Comparison of ENCODE assay signal across 9 cellular contexts in genomic region chr2:105822186-105822585, GRCh38.
DNase-seq lines count a peak whose midpoint lies in the region; ATAC-seq and TF ChIP-seq lines count a peak whose summit lies in the region.
"Had no signal": no experiment of that assay in that cellular context is flagged by ENCODE, and none has a peak within 500 bp of the region (broad histone marks: within the 10 kb centered on the region; RNA-seq: fewer than 3 reads in every experiment).

No MANE protein-coding gene starts in this region.

- POLR2A ChIA-PET in activated B cell treated with CpG ODN at 0.5 μM for 24 hours (lab: Charles Lee) = interaction anchor here (0.6 to 0.9 kb wide), 3 partner anchors 18 to 76 kb away, joined by 3 to 5 read pairs (median 3); no protein-coding TSS in a partner anchor

- H3K4me1 Mint-ChIP-seq in activated CD8-positive, alpha-beta memory T cell treated with anti-CD3 and anti-CD28 coated beads, Interleukin-2, amount 10 ng/mL, durations not matched to agents 7 days and 5 days = peaks cover 58% of the 10 kb centered on the region
- peaks cover 59% of the 10 kb centered on the region for H3K4me1 Mint-ChIP-seq in activated B cell treated with CpG ODN at 0.5 μM for 24 hours
- H3K4me1 Mint-ChIP-seq in stimulated activated naive CD8-positive, alpha-beta T cell treated with anti-CD3 and anti-CD28 coated beads, Interleukin-15, Interleukin-2, amounts not matched to agents 100 ng/mL and 50 ng/mL, for 24 hours (ENCODE audit: low read depth) = peaks cover 84% of the 10 kb centered on the region

- H3K4me3 Mint-ChIP-seq in activated CD8-positive, alpha-beta memory T cell treated with anti-CD3 and anti-CD28 coated beads, Interleukin-2, amount 10 ng/mL, durations not matched to agents 7 days and 5 days = no peak overlapping the region
- H3K4me3 Mint-ChIP-seq in activated B cell treated with CpG ODN at 0.5 μM for 24 hours = peak overlapping the region; percentile 4
- peak overlapping the region; percentile 20 for H3K4me3 Mint-ChIP-seq in stimulated activated naive CD8-positive, alpha-beta T cell treated with anti-CD3 and anti-CD28 coated beads, Interleukin-15, Interleukin-2, amounts not matched to agents 100 ng/mL and 50 ng/mL, for 24 hours
- H3K4me3 Mint-ChIP-seq: brain had no signal

- CTCF ChIA-PET in activated CD8-positive, alpha-beta memory T cell treated with anti-CD3 and anti-CD28 coated beads, Interleukin-2, amount 10 ng/mL, durations not matched to agents 7 days and 5 days (lab: Charles Lee) = interaction anchor here (1.0 to 1.5 kb wide), 3 partner anchors 10 to 263 kb away, joined by 3 to 6 read pairs (median 5); no protein-coding TSS in a partner anchor
- CTCF ChIA-PET in activated B cell treated with CpG ODN at 0.5 μM for 24 hours (lab: Charles Lee) = interaction anchor here (1.7 to 2.0 kb wide), 2 partner anchors 10 to 244 kb away, joined by 3 to 4 read pairs; no protein-coding TSS in a partner anchor

- H3K9me3 Mint-ChIP-seq in activated CD8-positive, alpha-beta memory T cell treated with anti-CD3 and anti-CD28 coated beads, Interleukin-2, amount 10 ng/mL, durations not matched to agents 7 days and 5 days (ENCODE audit: low read depth) = no peaks in the 10 kb centered on the region
- peaks cover 6% of the 10 kb centered on the region for H3K9me3 Mint-ChIP-seq in activated B cell treated with CpG ODN at 0.5 μM for 24 hours
- peaks cover 4% of the 10 kb centered on the region for H3K9me3 Mint-ChIP-seq in stimulated activated naive CD8-positive, alpha-beta T cell treated with anti-CD3 and anti-CD28 coated beads, Interleukin-15, Interleukin-2, amounts not matched to agents 100 ng/mL and 50 ng/mL, for 24 hours

- peak overlapping the region; percentile 78 for H3K27ac Mint-ChIP-seq in activated CD8-positive, alpha-beta memory T cell treated with anti-CD3 and anti-CD28 coated beads, Interleukin-2, amount 10 ng/mL, durations not matched to agents 7 days and 5 days
- peak overlapping the region; percentile 70 for H3K27ac Mint-ChIP-seq in activated B cell treated with CpG ODN at 0.5 μM for 24 hours
- H3K27ac Mint-ChIP-seq in stimulated activated naive CD8-positive, alpha-beta T cell treated with anti-CD3 and anti-CD28 coated beads, Interleukin-15, Interleukin-2, amounts not matched to agents 100 ng/mL and 50 ng/mL, for 24 hours = peak overlapping the region; percentile 87

- H3K27me3 Mint-ChIP-seq in activated CD8-positive, alpha-beta memory T cell treated with anti-CD3 and anti-CD28 coated beads, Interleukin-2, amount 10 ng/mL, durations not matched to agents 7 days and 5 days = no peaks in the 10 kb centered on the region
- H3K27me3 Mint-ChIP-seq in activated B cell treated with CpG ODN at 0.5 μM for 24 hours = no peaks in the 10 kb centered on the region
- no peaks in the 10 kb centered on the region for H3K27me3 Mint-ChIP-seq in stimulated activated naive CD8-positive, alpha-beta T cell treated with anti-CD3 and anti-CD28 coated beads, Interleukin-15, Interleukin-2, amounts not matched to agents 100 ng/mL and 50 ng/mL, for 24 hours
- H3K27me3 Mint-ChIP-seq: brain had no signal

- peak; percentile 55 for DNase-seq in activated CD8-positive, alpha-beta memory T cell treated with anti-CD3 and anti-CD28 coated beads, Interleukin-2, amount 10 ng/mL, durations not matched to agents 7 days and 5 days
- DNase-seq in activated CD8-positive, alpha-beta memory T cell treated with anti-CD3 and anti-CD28 coated beads, Interleukin-2, amount 50 U/mL, for 48 hours = no peak
- no peak for DNase-seq in activated B cell treated with CpG ODN at 0.5 μM for 24 hours
- DNase-seq in mucosa of gallbladder (ENCODE audit: low spot score) = no peak
- DNase-seq in superior temporal gyrus (ENCODE audit: extremely low spot score) = no peak
- DNase-seq in cardiac septum (ENCODE audit: low spot score) = no peak

- H3K36me3 Mint-ChIP-seq in activated CD8-positive, alpha-beta memory T cell treated with anti-CD3 and anti-CD28 coated beads, Interleukin-2, amount 10 ng/mL, durations not matched to agents 7 days and 5 days = peaks cover 41% of the 10 kb centered on the region
- H3K36me3 Mint-ChIP-seq in activated B cell treated with CpG ODN at 0.5 μM for 24 hours (ENCODE audit: low read depth) = peaks cover 69% of the 10 kb centered on the region
- peaks cover 79% of the 10 kb centered on the region for H3K36me3 Mint-ChIP-seq in stimulated activated naive CD8-positive, alpha-beta T cell treated with anti-CD3 and anti-CD28 coated beads, Interleukin-15, Interleukin-2, amounts not matched to agents 100 ng/mL and 50 ng/mL, for 24 hours (ENCODE audit: low read depth)

- intact Hi-C loops in activated B cell treated with CpG ODN at 0.5 μM for 24 hours (cut with micrococcal nuclease) = loop anchor here (2.0 kb wide), 1 partner anchor 19 kb away; no protein-coding TSS in a partner anchor
- intact Hi-C loops in cardiac septum (cut with DNase I) = no loop called here

- no peak for TF ChIP-seq CTCF in activated B cell treated with CpG ODN at 0.5 μM for 24 hours (IDR thresholded peaks at IDR 0.05)

- peak; percentile 87 for ATAC-seq in activated CD8-positive, alpha-beta memory T cell treated with anti-CD3 and anti-CD28 coated beads, Interleukin-2, amount 10 ng/mL, durations not matched to agents 7 days and 5 days
- ATAC-seq in HG02870 (IDR thresholded peaks at IDR 0.05; ENCODE audit: unreplicated experiment) (peak; percentile 83), activated B cell treated with CpG ODN at 0.5 μM for 24 hours (ENCODE audit: low read depth) (peak; percentile 84)
